23 cellular contexts compared by ENCODE assay signal in the genomic region with DNA sequence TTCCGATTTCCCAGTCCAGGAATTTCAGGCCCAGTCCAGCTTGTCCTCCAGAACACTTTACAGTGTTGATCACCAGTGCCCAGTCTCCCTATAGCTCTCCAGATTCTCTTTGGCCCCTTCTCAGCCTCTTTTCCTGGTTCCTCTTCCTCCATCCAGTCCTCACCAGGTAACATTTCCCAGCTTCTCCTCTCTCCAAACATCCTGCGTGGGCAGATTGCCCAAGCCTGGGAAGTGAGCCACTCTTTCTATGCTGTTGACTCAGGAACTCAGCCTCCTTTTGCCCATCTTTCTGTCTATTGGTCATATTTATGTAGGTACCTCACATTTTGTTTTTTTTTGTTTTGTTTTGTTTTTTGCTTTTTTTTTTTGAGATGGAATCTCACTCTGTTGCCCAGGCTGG.
"Had no signal": no experiment of that assay in that cellular context is flagged by ENCODE, and none has a peak within 500 bp of the region (broad histone marks: within the 10 kb centered on the region; RNA-seq: fewer than 3 reads in every experiment).

No MANE protein-coding gene starts in this region.

- H3K36me3 Mint-ChIP-seq: activated CD4-positive, alpha-beta memory T cell treated with anti-CD3 and anti-CD28 coated beads for 36 hours; mesothelial cell of epicardium; stimulated activated naive B cell treated with anti-CD40 and anti-IgM and Interleukin-4, amounts not matched to agents 10 μg/mL and 1 μg/mL and 100 μg/mL, for 72 hours had no signal

- ATAC-seq: activated naive CD8-positive, alpha-beta T cell treated with anti-CD3 and anti-CD28 coated beads, Interleukin-2, amount 50 U/mL, for 24 hours; gastroesophageal sphincter; heart left ventricle; stimulated activated naive B cell treated with anti-CD40 and anti-IgM and Interleukin-4, amounts not matched to agents 10 μg/mL and 1 μg/mL and 100 μg/mL, for 72 hours; T-helper 17 cell; upper lobe of right lung had no signal

- H3K4me1 Mint-ChIP-seq: activated naive CD8-positive, alpha-beta T cell treated with anti-CD3 and anti-CD28 coated beads, Interleukin-2, amount 50 U/mL, for 24 hours; nephron; stimulated activated naive B cell treated with anti-CD40 and anti-IgM and Interleukin-4, amounts not matched to agents 10 μg/mL and 1 μg/mL and 100 μg/mL, for 72 hours; T-helper 17 cell had no signal

- H3K4me3 Mint-ChIP-seq: activated CD4-positive, alpha-beta memory T cell treated with anti-CD3 and anti-CD28 coated beads for 36 hours; activated naive CD8-positive, alpha-beta T cell treated with anti-CD3 and anti-CD28 coated beads, Interleukin-2, amount 50 U/mL, for 24 hours; mesothelial cell of epicardium; nephron; stimulated activated naive B cell treated with anti-CD40 and anti-IgM and Interleukin-4, amounts not matched to agents 10 μg/mL and 1 μg/mL and 100 μg/mL, for 72 hours; T-helper 17 cell had no signal

- H3K9me3 ChIP-seq: esophagus squamous epithelium, gastroesophageal sphincter, heart left ventricle, sigmoid colon, upper lobe of right lung had no signal

- H3K36me3 ChIP-seq: esophagus squamous epithelium, gastroesophageal sphincter, heart left ventricle, sigmoid colon, upper lobe of right lung had no signal

- DNase-seq: activated CD4-positive, alpha-beta memory T cell treated with anti-CD3 and anti-CD28 coated beads for 36 hours; activated CD4-positive, alpha-beta T cell treated with anti-CD3 and anti-CD28 coated beads for 4 hours; activated CD4-positive, CD25-positive, alpha-beta regulatory T cell; activated gamma-delta T cell; activated naive CD4-positive, alpha-beta T cell treated with anti-CD3 and anti-CD28 coated beads, Interleukin-2, amount 50 U/mL, for 16 hours; activated naive CD8-positive, alpha-beta T cell treated with anti-CD3 and anti-CD28 coated beads, Interleukin-2, amount 50 U/mL, for 24 hours; central memory CD4-positive, alpha-beta T cell; esophagus squamous epithelium; heart left ventricle; left cardiac atrium; nucleus accumbens; posterior cingulate gyrus; sigmoid colon; stimulated activated CD4-positive, alpha-beta T cell treated with anti-CD3 and anti-CD28 coated beads, Interleukin-2, amount 100 ng/mL, for 48 hours; stimulated activated CD8-positive, alpha-beta memory T cell treated with anti-CD3 and anti-CD28 coated beads, Interleukin-4, amount 100 ng/mL, for 48 hours; stimulated activated naive B cell treated with anti-CD40 and anti-IgM and Interleukin-4, amounts not matched to agents 10 μg/mL and 1 μg/mL and 100 μg/mL, for 72 hours; SW 1271; T-helper 17 cell; upper lobe of right lung had no signal

- H3K4me3 ChIP-seq: esophagus squamous epithelium, gastroesophageal sphincter, heart left ventricle, sigmoid colon, SK-N-MC, upper lobe of right lung had no signal

- H3K9me3 Mint-ChIP-seq: activated CD4-positive, alpha-beta memory T cell treated with anti-CD3 and anti-CD28 coated beads for 36 hours; mesothelial cell of epicardium had no signal

- H3K27me3 Mint-ChIP-seq: activated CD4-positive, alpha-beta memory T cell treated with anti-CD3 and anti-CD28 coated beads for 36 hours; activated naive CD8-positive, alpha-beta T cell treated with anti-CD3 and anti-CD28 coated beads, Interleukin-2, amount 50 U/mL, for 24 hours; stimulated activated naive B cell treated with anti-CD40 and anti-IgM and Interleukin-4, amounts not matched to agents 10 μg/mL and 1 μg/mL and 100 μg/mL, for 72 hours had no signal

- H3K27me3 ChIP-seq: esophagus squamous epithelium, gastroesophageal sphincter, sigmoid colon, upper lobe of right lung had no signal

- H3K4me1 ChIP-seq: esophagus squamous epithelium, gastroesophageal sphincter, heart left ventricle, sigmoid colon, upper lobe of right lung had no signal

- H3K27ac Mint-ChIP-seq: activated CD4-positive, alpha-beta memory T cell treated with anti-CD3 and anti-CD28 coated beads for 36 hours; activated naive CD8-positive, alpha-beta T cell treated with anti-CD3 and anti-CD28 coated beads, Interleukin-2, amount 50 U/mL, for 24 hours; mesothelial cell of epicardium; nephron; stimulated activated naive B cell treated with anti-CD40 and anti-IgM and Interleukin-4, amounts not matched to agents 10 μg/mL and 1 μg/mL and 100 μg/mL, for 72 hours; T-helper 17 cell had no signal

- H3K27ac ChIP-seq: esophagus squamous epithelium, gastroesophageal sphincter, heart left ventricle, sigmoid colon, SK-N-MC, upper lobe of right lung had no signal
